ENCODE assay signal across 3 cellular contexts in genomic region chr3:56673781-56674457, GRCh38.
TF ChIP-seq lines count a peak whose summit lies in the region.

No MANE protein-coding gene starts in this region.

TF ChIP-seq in HEK293, 187 proteins besides CTCF, POLR2A, EP300 and RAD21:
- TF ChIP-seq ZNF121 (tag by site-specific recombination; IDR thresholded peaks at IDR 0.05) (peak; percentile 86), ZNF654 (tag by site-specific recombination; IDR thresholded peaks at IDR 0.05; ENCODE audit: low read depth) (no peak), ZNF362 (tag by site-specific recombination; IDR thresholded peaks at IDR 0.05) (peak; percentile 64; the same call in 1 of the 2 replicates), ZXDB (tag by site-specific recombination; IDR thresholded peaks at IDR 0.05) (no peak)
- TF ChIP-seq, protein P1, sequence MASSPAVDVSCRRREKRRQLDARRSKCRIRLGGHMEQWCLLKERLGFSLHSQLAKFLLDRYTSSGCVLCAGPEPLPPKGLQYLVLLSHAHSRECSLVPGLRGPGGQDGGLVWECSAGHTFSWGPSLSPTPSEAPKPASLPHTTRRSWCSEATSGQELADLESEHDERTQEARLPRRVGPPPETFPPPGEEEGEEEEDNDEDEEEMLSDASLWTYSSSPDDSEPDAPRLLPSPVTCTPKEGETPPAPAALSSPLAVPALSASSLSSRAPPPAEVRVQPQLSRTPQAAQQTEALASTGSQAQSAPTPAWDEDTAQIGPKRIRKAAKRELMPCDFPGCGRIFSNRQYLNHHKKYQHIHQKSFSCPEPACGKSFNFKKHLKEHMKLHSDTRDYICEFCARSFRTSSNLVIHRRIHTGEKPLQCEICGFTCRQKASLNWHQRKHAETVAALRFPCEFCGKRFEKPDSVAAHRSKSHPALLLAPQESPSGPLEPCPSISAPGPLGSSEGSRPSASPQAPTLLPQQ (tag by site-specific recombination; IDR thresholded peaks at IDR 0.05) = no peak
- TF ChIP-seq, protein P2, sequence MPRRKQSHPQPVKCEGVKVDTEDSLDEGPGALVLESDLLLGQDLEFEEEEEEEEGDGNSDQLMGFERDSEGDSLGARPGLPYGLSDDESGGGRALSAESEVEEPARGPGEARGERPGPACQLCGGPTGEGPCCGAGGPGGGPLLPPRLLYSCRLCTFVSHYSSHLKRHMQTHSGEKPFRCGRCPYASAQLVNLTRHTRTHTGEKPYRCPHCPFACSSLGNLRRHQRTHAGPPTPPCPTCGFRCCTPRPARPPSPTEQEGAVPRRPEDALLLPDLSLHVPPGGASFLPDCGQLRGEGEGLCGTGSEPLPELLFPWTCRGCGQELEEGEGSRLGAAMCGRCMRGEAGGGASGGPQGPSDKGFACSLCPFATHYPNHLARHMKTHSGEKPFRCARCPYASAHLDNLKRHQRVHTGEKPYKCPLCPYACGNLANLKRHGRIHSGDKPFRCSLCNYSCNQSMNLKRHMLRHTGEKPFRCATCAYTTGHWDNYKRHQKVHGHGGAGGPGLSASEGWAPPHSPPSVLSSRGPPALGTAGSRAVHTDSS (tag by site-specific recombination; IDR thresholded peaks at IDR 0.05) = no peak
- TF ChIP-seq, protein P3, sequence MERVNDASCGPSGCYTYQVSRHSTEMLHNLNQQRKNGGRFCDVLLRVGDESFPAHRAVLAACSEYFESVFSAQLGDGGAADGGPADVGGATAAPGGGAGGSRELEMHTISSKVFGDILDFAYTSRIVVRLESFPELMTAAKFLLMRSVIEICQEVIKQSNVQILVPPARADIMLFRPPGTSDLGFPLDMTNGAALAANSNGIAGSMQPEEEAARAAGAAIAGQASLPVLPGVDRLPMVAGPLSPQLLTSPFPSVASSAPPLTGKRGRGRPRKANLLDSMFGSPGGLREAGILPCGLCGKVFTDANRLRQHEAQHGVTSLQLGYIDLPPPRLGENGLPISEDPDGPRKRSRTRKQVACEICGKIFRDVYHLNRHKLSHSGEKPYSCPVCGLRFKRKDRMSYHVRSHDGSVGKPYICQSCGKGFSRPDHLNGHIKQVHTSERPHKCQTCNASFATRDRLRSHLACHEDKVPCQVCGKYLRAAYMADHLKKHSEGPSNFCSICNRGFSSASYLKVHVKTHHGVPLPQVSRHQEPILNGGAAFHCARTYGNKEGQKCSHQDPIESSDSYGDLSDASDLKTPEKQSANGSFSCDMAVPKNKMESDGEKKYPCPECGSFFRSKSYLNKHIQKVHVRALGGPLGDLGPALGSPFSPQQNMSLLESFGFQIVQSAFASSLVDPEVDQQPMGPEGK (tag by site-specific recombination; IDR thresholded peaks at IDR 0.05) = no peak

TF ChIP-seq in GM12878, 131 proteins besides CTCF, POLR2A, EP300 and RAD21:
- TF ChIP-seq BRCA1 (IDR thresholded peaks at IDR 0.05; ENCODE audit: low read depth, low read length) (no peak), NR2F1 (conservative IDR thresholded peaks at IDR 0.05) (no peak), RELA (IDR thresholded peaks at IDR 0.05; ENCODE audit: borderline replicate concordance, partially characterized antibody) (no peak), IRF4 (IDR thresholded peaks at IDR 0.05; ENCODE audit: low read depth, low read length) (no peak), RCOR1 (conservative IDR thresholded peaks at IDR 0.05; ENCODE audit: low read depth, low read length) (no peak), EGR1 (IDR thresholded peaks at IDR 0.05; ENCODE audit: borderline replicate concordance in 1 of 2, low read depth in 2 of 2, low read length in 2 of 2) (no peak), SMC3 (IDR thresholded peaks at IDR 0.05; ENCODE audit: borderline replicate concordance, low read length) (no peak), ZZZ3 (IDR thresholded peaks at IDR 0.05; ENCODE audit: control insufficient read depth, insufficient read length, low read depth) (no peak), BACH1 (IDR thresholded peaks at IDR 0.05; ENCODE audit: borderline replicate concordance) (no peak), WRNIP1 (IDR thresholded peaks at IDR 0.05; ENCODE audit: borderline replicate concordance, low read depth, low read length) (no peak), FOXK2 (IDR thresholded peaks at IDR 0.05) (no peak), POLR2AphosphoS2 (IDR thresholded peaks at IDR 0.05; ENCODE audit: low read depth, low read length) (no peak), RELB (IDR thresholded peaks at IDR 0.05; ENCODE audit: low read depth) (no peak)
- TF ChIP-seq, protein P4, sequence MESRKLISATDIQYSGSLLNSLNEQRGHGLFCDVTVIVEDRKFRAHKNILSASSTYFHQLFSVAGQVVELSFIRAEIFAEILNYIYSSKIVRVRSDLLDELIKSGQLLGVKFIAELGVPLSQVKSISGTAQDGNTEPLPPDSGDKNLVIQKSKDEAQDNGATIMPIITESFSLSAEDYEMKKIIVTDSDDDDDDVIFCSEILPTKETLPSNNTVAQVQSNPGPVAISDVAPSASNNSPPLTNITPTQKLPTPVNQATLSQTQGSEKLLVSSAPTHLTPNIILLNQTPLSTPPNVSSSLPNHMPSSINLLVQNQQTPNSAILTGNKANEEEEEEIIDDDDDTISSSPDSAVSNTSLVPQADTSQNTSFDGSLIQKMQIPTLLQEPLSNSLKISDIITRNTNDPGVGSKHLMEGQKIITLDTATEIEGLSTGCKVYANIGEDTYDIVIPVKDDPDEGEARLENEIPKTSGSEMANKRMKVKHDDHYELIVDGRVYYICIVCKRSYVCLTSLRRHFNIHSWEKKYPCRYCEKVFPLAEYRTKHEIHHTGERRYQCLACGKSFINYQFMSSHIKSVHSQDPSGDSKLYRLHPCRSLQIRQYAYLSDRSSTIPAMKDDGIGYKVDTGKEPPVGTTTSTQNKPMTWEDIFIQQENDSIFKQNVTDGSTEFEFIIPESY (IDR thresholded peaks at IDR 0.05) = no peak

TF ChIP-seq in HEK293T, 16 proteins besides CTCF, POLR2A, EP300 and RAD21:
- TF ChIP-seq FOXM1 (IDR thresholded peaks at IDR 0.05; ENCODE audit: borderline replicate concordance) = no peak
- no peak for TF ChIP-seq FOXA1 (IDR thresholded peaks at IDR 0.05)
- TF ChIP-seq ARNT (IDR thresholded peaks at IDR 0.05) = no peak
- TF ChIP-seq L3MBTL2 (conservative IDR thresholded peaks at IDR 0.05) = no peak
- no peak for TF ChIP-seq SP1 (IDR thresholded peaks at IDR 0.05)
- TF ChIP-seq ELF4 (IDR thresholded peaks at IDR 0.05) = no peak
